ENCODE assay signal across 27 cellular contexts in genomic region chr4:85821688-85822087, GRCh38.
DNase-seq lines count a peak whose midpoint lies in the region; ATAC-seq, FAIRE-seq and TF ChIP-seq lines count a peak whose summit lies in the region.
"Had no signal": no experiment of that assay in that cellular context is flagged by ENCODE, and none has a peak within 500 bp of the region (broad histone marks: within the 10 kb centered on the region; RNA-seq: fewer than 3 reads in every experiment).

No MANE protein-coding gene starts in this region.

- no peaks in the 10 kb centered on the region for H3K36me3 ChIP-seq in HepG2 (replicated peaks in 1 of 2; ENCODE audit: control insufficient read depth in 1 of 2, insufficient read depth in 2 of 2, low read length in 2 of 2)
- H3K36me3 ChIP-seq in right lobe of liver: no peaks in the 10 kb centered on the region
- H3K36me3 ChIP-seq: BE2C; BLaER1 treated with 17β-estradiol and CSF1 and Interleukin-3, amounts not matched to agents 10 nM and 100 nM had no signal

- H3K9ac ChIP-seq in HepG2 (ENCODE audit: insufficient read depth, low read depth, low read length): no peak overlapping the region
- H3K9ac ChIP-seq: BLaER1 treated with 17β-estradiol and CSF1 and Interleukin-3, amounts not matched to agents 10 nM and 100 nM had no signal

- POLR2A ChIA-PET in HepG2 (lab: Yijun Ruan, JAX): no interaction called here

- no peaks in the 10 kb centered on the region for H4K20me1 ChIP-seq in HepG2 (ENCODE audit: insufficient read depth, low read length)
- H4K20me1 ChIP-seq: BLaER1 treated with 17β-estradiol and CSF1 and Interleukin-3, amounts not matched to agents 10 nM and 100 nM had no signal

- H3K27me3 ChIP-seq in HepG2 (ENCODE audit: control insufficient read depth in 1 of 2, insufficient read depth in 2 of 2, low read length in 2 of 2) (no peaks in the 10 kb centered on the region), right lobe of liver (no peaks in the 10 kb centered on the region)
- H3K27me3 ChIP-seq: BE2C; BLaER1 treated with 17β-estradiol and CSF1 and Interleukin-3, amounts not matched to agents 10 nM and 100 nM had no signal

- H3K9me3 ChIP-seq in HepG2 (ENCODE audit: low read length): no peaks in the 10 kb centered on the region
- H3K9me3 ChIP-seq in right lobe of liver: no peaks in the 10 kb centered on the region
- H3K9me3 ChIP-seq: BE2C had no signal

- H3K9me3 Mint-ChIP-seq in osteocyte (ENCODE audit: unreplicated experiment): no peaks in the 10 kb centered on the region

- intact Hi-C loops in HepG2 (cut with micrococcal nuclease; ENCODE audit: unreplicated experiment) (loop anchor here (10.0 kb wide), 1 partner anchor 143 kb away; no protein-coding TSS in a partner anchor), right lobe of liver (cut with DNase I) (no loop called here)

- H3K4me3 ChIP-seq in HepG2 (replicated peaks in 1 of 3; ENCODE audit: insufficient read depth in 1 of 3, low read depth in 2 of 3, low read length in 3 of 3) (no peak overlapping the region), right lobe of liver (no peak overlapping the region)
- H3K4me3 ChIP-seq: BLaER1 treated with 17β-estradiol and CSF1 and Interleukin-3, amounts not matched to agents 10 nM and 100 nM; GM23338 had no signal

- H3K4me2 ChIP-seq in HepG2 (ENCODE audit: low read depth, low read length): no peak overlapping the region
- H3K4me2 ChIP-seq: BLaER1 treated with 17β-estradiol and CSF1 and Interleukin-3, amounts not matched to agents 10 nM and 100 nM; GM23338 had no signal

- FAIRE-seq in HepG2 (lab: Jason Lieb, UNC) (no peak), colon (lab: Jason Lieb, UNC) (peak; percentile 18), urothelium cell line (lab: Jason Lieb, UNC) (no peak)
- FAIRE-seq: A204.1, GM12891, GM18507, GM19239 had no signal

- H3K4me1 ChIP-seq in HepG2 (ENCODE audit: insufficient read depth, low read length) (no peaks in the 10 kb centered on the region), right lobe of liver (peaks cover 0 to 11% (median 4%) of the 10 kb centered on the region in 4 donors)

- H3K36me3 Mint-ChIP-seq in osteocyte (ENCODE audit: unreplicated experiment): peaks cover 5% of the 10 kb centered on the region
- H3K36me3 Mint-ChIP-seq: CD4-positive, alpha-beta memory T cell had no signal

- DNase-seq in HepG2 (ENCODE audit: low spot score) (no peak), right lobe of liver (no peak), OCI-M1 (lab: John Stamatoyannopoulos, UW) (peak; percentile 34), osteocyte (ENCODE audit: extremely low spot score, unreplicated experiment) (no peak), foreskin melanocyte (no peak), urothelium cell line (ENCODE audit: low spot score) (no peak)
- DNase-seq: ACHN; AML-193; BE2C; Calu3; CD4-positive, alpha-beta memory T cell; COR-L47; DMS53; DMS79 treated with DMSO at 0.1 percent for 48 hours; GF-D8; H9; HFFc6 had no signal

- no TSS peak for BruUV-seq in HepG2 (replicated peaks; lab: Mats Ljungman, UMichigan)

- ATAC-seq in HepG2: no peak
- ATAC-seq in right lobe of liver: no peak
- no peak for ATAC-seq in GM19452 (IDR thresholded peaks at IDR 0.05; ENCODE audit: unreplicated experiment)
- ATAC-seq: GM23338, HCT116 had no signal

- in situ Hi-C loops in HepG2 (cut with HindIII; ENCODE audit: extremely low pct_ligation_motif_present, low pct_unique_long_range_greater_than_20kb): no loop called here

- peaks cover 48% of the 10 kb centered on the region for H3K4me1 Mint-ChIP-seq in osteocyte (ENCODE audit: unreplicated experiment)
- H3K4me1 Mint-ChIP-seq: CD4-positive, alpha-beta memory T cell had no signal

- H2AFZ ChIP-seq in HepG2 (ENCODE audit: low read length): no peak overlapping the region
- H2AFZ ChIP-seq: GM23338 had no signal

- H3K27me3 Mint-ChIP-seq in osteocyte (ENCODE audit: unreplicated experiment): no peaks in the 10 kb centered on the region
- H3K27me3 Mint-ChIP-seq: CD4-positive, alpha-beta memory T cell had no signal

- H3K27ac ChIP-seq in HepG2 (ENCODE audit: extremely low read length, insufficient read depth, low read length) (no peak overlapping the region), right lobe of liver (no peak overlapping the region)
- H3K27ac ChIP-seq: 22Rv1; BLaER1 treated with 17β-estradiol and CSF1 and Interleukin-3, amounts not matched to agents 10 nM and 100 nM had no signal

- no peaks in the 10 kb centered on the region for H3K79me2 ChIP-seq in HepG2 (ENCODE audit: insufficient read depth, low read length)

- H3K27ac Mint-ChIP-seq in osteocyte (ENCODE audit: unreplicated experiment): peak overlapping the region; percentile 95
- H3K27ac Mint-ChIP-seq: CD4-positive, alpha-beta memory T cell; GM23338; HFFc6 had no signal

- TF ChIP-seq RAD21 in HepG2 (CRISPR knock-in tag; IDR thresholded peaks at IDR 0.05): no peak

- TF ChIP-seq POLR2A in HepG2 (IDR thresholded peaks at IDR 0.05; ENCODE audit: insufficient read depth in 1 of 2, low read depth in 2 of 2, low read length in 2 of 2): no peak
- TF ChIP-seq POLR2A in right lobe of liver (IDR thresholded peaks at IDR 0.05): no peak

- H3K4me3 Mint-ChIP-seq in osteocyte (ENCODE audit: unreplicated experiment): no peak overlapping the region
- H3K4me3 Mint-ChIP-seq: CD4-positive, alpha-beta memory T cell; GM23338; H9; HFFc6 had no signal

- 55% methylated on average over 2 of the region's 2 CpGs for WGBS in HepG2 (ENCODE audit: low lambda C conversion rate)
- WGBS in right lobe of liver (ENCODE audit: insufficient coverage, low coverage, low lambda C conversion rate, missing lambda C conversion rate): 90% methylated on average over 2 of the region's 2 CpGs

- CTCF ChIA-PET in HepG2 (lab: Yijun Ruan, JAX; ENCODE audit: low intra/inter-chr PET ratio, low total read pairs): no interaction called here

- TF ChIP-seq CTCF in HepG2 (CRISPR knock-in tag; IDR thresholded peaks at IDR 0.05): no peak
- TF ChIP-seq CTCF in right lobe of liver (IDR thresholded peaks at IDR 0.05): no peak
- no peak for TF ChIP-seq CTCF in osteocyte (IDR thresholded peaks at IDR 0.05)

- TF ChIP-seq EP300 in HepG2 (IDR thresholded peaks at IDR 0.05; ENCODE audit: low read depth in 2 of 2, low read length in 2 of 2) (no peak), HepG2 (CRISPR knock-in tag; IDR thresholded peaks at IDR 0.05; ENCODE audit: borderline replicate concordance) (no peak)

TF ChIP-seq in HepG2, 621 proteins besides CTCF, POLR2A, EP300 and RAD21:
- TF ChIP-seq MAFK (conservative IDR thresholded peaks at IDR 0.05 in 1 of 2, IDR thresholded peaks at IDR 0.05 in 1 of 2; ENCODE audit: low read length in 2 of 2) (peak in 1 of 2 experiments; percentile 61; a peak in 3 of 4 replicates), MAFF (IDR thresholded peaks at IDR 0.05; ENCODE audit: low read depth, low read length) (0 out of 2 replicates have a peak, but pooled peaks have one; percentile 47), ZNF678 (CRISPR knock-in tag; IDR thresholded peaks at IDR 0.05) (no peak)
